ENCODE assay signal across 7 cellular contexts in the genomic region with DNA sequence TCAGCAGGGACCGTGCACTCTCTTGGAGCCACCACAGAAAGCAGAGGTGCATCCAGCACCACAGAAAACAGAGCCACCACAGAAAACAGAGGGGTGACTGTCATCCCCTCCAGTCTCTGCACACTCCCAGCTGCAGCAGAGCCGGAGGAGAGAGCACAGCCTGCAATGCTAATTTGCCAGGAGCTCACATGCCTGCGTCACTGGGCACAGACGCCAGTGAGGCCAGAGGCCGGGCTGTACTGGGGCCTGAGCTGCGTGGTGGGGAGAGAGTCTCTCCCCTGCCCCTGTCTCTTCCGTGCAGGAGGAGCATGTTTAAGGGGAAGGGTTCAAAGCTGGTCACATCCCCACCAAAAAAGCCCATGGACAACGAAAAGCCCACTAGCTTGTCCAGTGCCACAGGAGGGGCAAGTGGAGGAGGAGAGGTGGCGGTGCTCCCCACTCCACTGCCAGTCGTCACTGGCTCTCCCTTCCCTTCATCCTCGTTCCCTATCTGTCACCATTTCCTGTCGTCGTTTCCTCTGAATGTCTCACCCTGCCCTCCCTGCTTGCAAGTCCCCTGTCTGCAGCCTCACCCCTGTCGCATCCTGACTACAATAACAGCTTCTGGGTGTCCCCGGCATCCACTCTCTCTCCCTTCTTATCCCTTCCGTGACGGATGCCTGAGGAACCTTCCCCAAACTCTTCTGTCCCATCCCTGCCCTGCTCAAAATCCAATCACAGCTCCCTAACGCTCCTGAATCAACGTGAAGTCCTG.
DNase-seq lines count a peak whose midpoint lies in the region; ATAC-seq and TF ChIP-seq lines count a peak whose summit lies in the region.
"Not testable (repeated sequence)": the region's sequence is repeated elsewhere in the genome, so short reads cannot be mapped to it uniquely, and the experiment has no call there.

No MANE protein-coding gene starts in this region.

- CTCF ChIA-PET in WTC11 (lab: Charles Lee), result not testable (repeated sequence)

- H3K4me1 Mint-ChIP-seq in WTC11; activated naive CD8-positive, alpha-beta T cell treated with anti-CD3 and anti-CD28 coated beads, Interleukin-2, amount 50 U/mL, for 24 hours; endothelial cell (ENCODE audit: unreplicated experiment): not testable (repeated sequence)

- not testable (repeated sequence) for TF ChIP-seq POLR2A in spleen (IDR thresholded peaks at IDR 0.05)

- not testable (repeated sequence) for TF ChIP-seq CTCF in WTC11 (IDR thresholded peaks at IDR 0.05); endothelial cell (IDR thresholded peaks at IDR 0.05; ENCODE audit: unreplicated experiment); hepatocyte (IDR thresholded peaks at IDR 0.05; ENCODE audit: poor library complexity); spleen (IDR thresholded peaks at IDR 0.05 in 8 of 11, conservative IDR thresholded peaks at IDR 0.05 in 3 of 11)

- DNase-seq in H4 (ENCODE audit: low spot score) (peak; percentile 1), WTC11 (ENCODE audit: low spot score) (peak; percentile 25), endothelial cell (ENCODE audit: low spot score) (peak; percentile 8), hepatocyte (ENCODE audit: low spot score) (peak; percentile 5), mesenteric fat pad (ENCODE audit: low spot score) (peak; percentile 92), spleen (peak; percentile 85)
- peak; percentile 1 for DNase-seq in activated naive CD8-positive, alpha-beta T cell treated with anti-CD3 and anti-CD28 coated beads, Interleukin-2, amount 50 U/mL, for 24 hours

- not testable (repeated sequence) for H3K27me3 ChIP-seq in hepatocyte; spleen (replicated peaks in 1 of 7)

- H3K9me2 ChIP-seq in hepatocyte (replicated peaks; ENCODE audit: insufficient read depth), result not testable (repeated sequence)

- not testable (repeated sequence) for H3K79me2 ChIP-seq in hepatocyte

- intact Hi-C loops in spleen (cut with DNase I; ENCODE audit: low total_unique reads), result not testable (repeated sequence)

- POLR2A ChIA-PET in WTC11 (lab: Charles Lee), result not testable (repeated sequence)

- WGBS in hepatocyte (ENCODE audit: low lambda C conversion rate, missing lambda C conversion rate), result 78% methylated on average over 13 of the region's 19 CpGs
- 40 to 49% (median 45%) methylated on average over 12 to 17 of the region's 19 CpGs for WGBS in spleen, 5 donors

- H3K36me3 ChIP-seq in hepatocyte (replicated peaks; ENCODE audit: insufficient read depth, low read depth), result not testable (repeated sequence)
- peaks cover 0 to 17% (median 6%) of the 10 kb centered on the region in 6 donors for H3K36me3 ChIP-seq in spleen

- not testable (repeated sequence) for H3K4me1 ChIP-seq in hepatocyte (ENCODE audit: insufficient read depth)
- H3K4me1 ChIP-seq in spleen, result peaks cover 4 to 12% (median 7%) of the 10 kb centered on the region in 6 donors

- not testable (repeated sequence) for H3K36me3 Mint-ChIP-seq in WTC11; activated naive CD8-positive, alpha-beta T cell treated with anti-CD3 and anti-CD28 coated beads, Interleukin-2, amount 50 U/mL, for 24 hours (ENCODE audit: low read depth); endothelial cell (ENCODE audit: low read depth, unreplicated experiment)

- not testable (repeated sequence) for ATAC-seq in WTC11; activated naive CD8-positive, alpha-beta T cell treated with anti-CD3 and anti-CD28 coated beads, Interleukin-2, amount 50 U/mL, for 24 hours

- not testable (repeated sequence) for H3K27ac Mint-ChIP-seq in WTC11; activated naive CD8-positive, alpha-beta T cell treated with anti-CD3 and anti-CD28 coated beads, Interleukin-2, amount 50 U/mL, for 24 hours; endothelial cell (ENCODE audit: unreplicated experiment)

- H3K4me3 Mint-ChIP-seq in WTC11; activated naive CD8-positive, alpha-beta T cell treated with anti-CD3 and anti-CD28 coated beads, Interleukin-2, amount 50 U/mL, for 24 hours; endothelial cell (ENCODE audit: unreplicated experiment): not testable (repeated sequence)

- not testable (repeated sequence) for H3K9me3 ChIP-seq in hepatocyte (ENCODE audit: low read depth); spleen

- H3K4me2 ChIP-seq in hepatocyte, result not testable (repeated sequence)

- H2AFZ ChIP-seq in hepatocyte, result not testable (repeated sequence)

- not testable (repeated sequence) for H3K27me3 Mint-ChIP-seq in WTC11 (ENCODE audit: low read depth); activated naive CD8-positive, alpha-beta T cell treated with anti-CD3 and anti-CD28 coated beads, Interleukin-2, amount 50 U/mL, for 24 hours; endothelial cell (ENCODE audit: unreplicated experiment)

- H3K27ac ChIP-seq in hepatocyte, result not testable (repeated sequence)
- peak overlapping the region in 4 of 8 donors; percentile 10 to 63 (median 42) for H3K27ac ChIP-seq in spleen

- H3K4me3 ChIP-seq in hepatocyte, result not testable (repeated sequence)
- H3K4me3 ChIP-seq in spleen, result peak overlapping the region in 1 of 8 donors; percentile 0

- H3K9me3 Mint-ChIP-seq in WTC11; activated naive CD8-positive, alpha-beta T cell treated with anti-CD3 and anti-CD28 coated beads, Interleukin-2, amount 50 U/mL, for 24 hours; endothelial cell (ENCODE audit: unreplicated experiment): not testable (repeated sequence)

- not testable (repeated sequence) for H4K20me1 ChIP-seq in hepatocyte (ENCODE audit: insufficient read depth, poor library complexity, severe bottlenecking)

Comparison
In these comparisons a context has a peak if more than half of its experiments do, and no peak if none do; other contexts are left out.
1. DNase-seq: peak in every context shown above with its lines; median percentile 92 in mesenteric fat pad; 85 in spleen; 25 in WTC11; 8 in endothelial cell; 5 in hepatocyte; 1 in H4; 1 in activated naive CD8-positive, alpha-beta T cell treated with anti-CD3 and anti-CD28 coated beads, Interleukin-2, amount 50 U/mL, for 24 hours.